26 cellular contexts compared by ENCODE assay signal in genomic region chr9:20398511-20399338, GRCh38.
DNase-seq lines count a peak whose midpoint lies in the region; ATAC-seq and TF ChIP-seq lines count a peak whose summit lies in the region.
"Had no signal": no experiment of that assay in that cellular context is flagged by ENCODE, and none has a peak within 500 bp of the region (broad histone marks: within the 10 kb centered on the region; RNA-seq: fewer than 3 reads in every experiment).

No MANE protein-coding gene starts in this region.

- H3K9ac ChIP-seq in OCI-LY1 (ENCODE audit: low read length), result peak overlapping the region; percentile 30; the same call in 1 of the 2 replicates

- H3K4me3 ChIP-seq in OCI-LY1 (ENCODE audit: low read depth, low read length, poor library complexity, severe bottlenecking), result peak overlapping the region; percentile 8
- H3K4me3 ChIP-seq in transverse colon, result no peak overlapping the region
- H3K4me3 ChIP-seq: dorsolateral prefrontal cortex, GM23338, SK-N-MC, upper lobe of left lung had no signal

- peak overlapping the region; percentile 24 for H3K4me2 ChIP-seq in OCI-LY1 (ENCODE audit: low read length)
- H3K4me2 ChIP-seq: GM23338 had no signal

- H4K20me1 ChIP-seq in OCI-LY1 (ENCODE audit: insufficient read depth, low read length), result no peaks in the 10 kb centered on the region

- H3K27ac Mint-ChIP-seq in CD4-positive, alpha-beta T cell, result peak overlapping the region; percentile 83
- H3K27ac Mint-ChIP-seq: activated CD4-positive, alpha-beta memory T cell treated with anti-CD3 and anti-CD28 coated beads, Interleukin-2, amount 10 ng/mL, durations not matched to agents 7 days and 5 days; GM23338; HFFc6; WTC11 had no signal

- H3K4me1 Mint-ChIP-seq in CD4-positive, alpha-beta T cell (ENCODE audit: low read depth), result peaks cover 89% of the 10 kb centered on the region

- H3K27me3 Mint-ChIP-seq in CD4-positive, alpha-beta T cell, result no peaks in the 10 kb centered on the region
- H3K27me3 Mint-ChIP-seq: activated CD4-positive, alpha-beta memory T cell treated with anti-CD3 and anti-CD28 coated beads, Interleukin-2, amount 10 ng/mL, durations not matched to agents 7 days and 5 days; CD8-positive, alpha-beta memory T cell had no signal

- no peak for TF ChIP-seq CTCF in CD4-positive, alpha-beta T cell (IDR thresholded peaks at IDR 0.05)
- no peak for TF ChIP-seq CTCF in OCI-LY1 (IDR thresholded peaks at IDR 0.05; ENCODE audit: low read length)
- no peak for TF ChIP-seq CTCF in transverse colon (IDR thresholded peaks at IDR 0.05)

- POLR2A ChIA-PET in CD4-positive, alpha-beta T cell (lab: Charles Lee), result interaction anchor here (0.8 to 1.1 kb wide), 2 partner anchors 10 to 27 kb away, joined by 3 to 4 read pairs; no protein-coding TSS in a partner anchor

- no peaks in the 10 kb centered on the region for H3K9me3 Mint-ChIP-seq in CD4-positive, alpha-beta T cell
- H3K9me3 Mint-ChIP-seq: activated CD4-positive, alpha-beta memory T cell treated with anti-CD3 and anti-CD28 coated beads, Interleukin-2, amount 10 ng/mL, durations not matched to agents 7 days and 5 days; CD8-positive, alpha-beta memory T cell; GM23338; HFFc6; WTC11 had no signal

- no peak for DNase-seq in CD4-positive, alpha-beta T cell
- peak; percentile 1 for DNase-seq in DMS79 (lab: John Stamatoyannopoulos, UW)
- DNase-seq in erythroblast (lab: John Stamatoyannopoulos, UW), result peak; percentile 34 to 58
- no peak for DNase-seq in cerebellum (ENCODE audit: low spot score)
- DNase-seq in head of caudate nucleus, result no peak
- DNase-seq in transverse colon, result no peak
- DNase-seq: activated CD4-positive, alpha-beta memory T cell treated with anti-CD3 and anti-CD28 coated beads, Interleukin-2, amount 10 ng/mL, durations not matched to agents 7 days and 5 days; activated gamma-delta T cell treated with Interleukin-2 at 50 U/mL for 16 hours; caudate nucleus; DMS153; dorsolateral prefrontal cortex; GDM1; HFFc6; kidney glomerular epithelial cell; NCI-H1436 treated with DMSO at 0.1 percent for 48 hours; NCI-H526 treated with DMSO at 0.1 percent for 48 hours; occipital lobe; RPMI8226; T-helper 9 cell; upper lobe of left lung had no signal

- no peak for TF ChIP-seq EP300 in transverse colon (IDR thresholded peaks at IDR 0.05; ENCODE audit: low read depth)

- TF ChIP-seq POLR2A in erythroblast (IDR thresholded peaks at IDR 0.05; ENCODE audit: low read length) (no peak), transverse colon (IDR thresholded peaks at IDR 0.05) (no peak)

- WGBS in transverse colon (ENCODE audit: low coverage in 1 of 2), 2 donors, result 70 to 71% methylated on average over 8 of the region's 8 CpGs

- H3K36me3 ChIP-seq in OCI-LY1 (ENCODE audit: insufficient read depth, low read length) (no peaks in the 10 kb centered on the region), transverse colon (no peaks in the 10 kb centered on the region)
- H3K36me3 ChIP-seq: upper lobe of left lung had no signal

- H3K4me3 Mint-ChIP-seq in CD4-positive, alpha-beta T cell, result peak overlapping the region; percentile 47
- H3K4me3 Mint-ChIP-seq: activated CD4-positive, alpha-beta memory T cell treated with anti-CD3 and anti-CD28 coated beads, Interleukin-2, amount 10 ng/mL, durations not matched to agents 7 days and 5 days; GM23338; HFFc6; WTC11 had no signal

- peak; percentile 30 for ATAC-seq in CD4-positive, alpha-beta T cell (ENCODE audit: poor library complexity)
- no peak for ATAC-seq in HG03469 (IDR thresholded peaks at IDR 0.05; ENCODE audit: unreplicated experiment)
- ATAC-seq: WTC11 had no signal

- in situ Hi-C loops in transverse colon (cut with MboI; ENCODE audit: low pct_ligation_motif_present in 1 of 4, low pct_unique_long_range_greater_than_20kb in 1 of 4, low sequenced_read_pairs in 3 of 4), result no loop called here

- CTCF ChIA-PET in CD4-positive, alpha-beta T cell (lab: Charles Lee), result no interaction called here

- peaks cover 50% of the 10 kb centered on the region for H3K36me3 Mint-ChIP-seq in CD4-positive, alpha-beta T cell (ENCODE audit: low read depth)
- H3K36me3 Mint-ChIP-seq: WTC11 had no signal

- H3K79me2 ChIP-seq in OCI-LY1 (ENCODE audit: insufficient read depth, low read length), result no peaks in the 10 kb centered on the region

- H3K9me3 ChIP-seq in CD4-positive, alpha-beta T cell (ENCODE audit: control insufficient read depth, low read length), result no peaks in the 10 kb centered on the region
- H3K9me3 ChIP-seq in OCI-LY1 (ENCODE audit: low read length) (no peaks in the 10 kb centered on the region), transverse colon (no peaks in the 10 kb centered on the region)
- H3K9me3 ChIP-seq: upper lobe of left lung had no signal

- peak overlapping the region; percentile 37; the same call in 1 of the 2 replicates for H2AFZ ChIP-seq in OCI-LY1 (ENCODE audit: low read length)
- H2AFZ ChIP-seq: GM23338 had no signal

- intact Hi-C loops in CD4-positive, alpha-beta T cell (cut with DNase I, micrococcal nuclease), result no loop called here
- intact Hi-C loops in head of caudate nucleus (cut with DNase I) (no loop called here), transverse colon (cut with DNase I; ENCODE audit: low total_unique reads) (no loop called here)

- peak overlapping the region; percentile 21 for H3K27ac ChIP-seq in CD4-positive, alpha-beta T cell (ENCODE audit: low read depth, low read length)
- H3K27ac ChIP-seq in OCI-LY1 (ENCODE audit: low read depth, low read length, poor library complexity, severe bottlenecking) (peak overlapping the region; percentile 84), transverse colon (no peak overlapping the region)
- H3K27ac ChIP-seq: dorsolateral prefrontal cortex, SK-N-MC, upper lobe of left lung had no signal

- peaks cover 57% of the 10 kb centered on the region for H3K4me1 ChIP-seq in OCI-LY1 (ENCODE audit: insufficient read depth, low read length, severe bottlenecking)
- H3K4me1 ChIP-seq in transverse colon, result peaks cover 0 to 18% (median 2%) of the 10 kb centered on the region in 4 donors
- H3K4me1 ChIP-seq: upper lobe of left lung had no signal

- no peaks in the 10 kb centered on the region for H3K27me3 ChIP-seq in CD4-positive, alpha-beta T cell (ENCODE audit: control insufficient read depth, insufficient read depth, low read length)
- H3K27me3 ChIP-seq in OCI-LY1 (ENCODE audit: insufficient read depth, low read length) (no peaks in the 10 kb centered on the region), transverse colon (no peaks in the 10 kb centered on the region)
- H3K27me3 ChIP-seq: dorsolateral prefrontal cortex, upper lobe of left lung had no signal

- H3F3A ChIP-seq in OCI-LY1 (ENCODE audit: insufficient read depth, low read length), result no peaks in the 10 kb centered on the region

- no peaks in the 10 kb centered on the region for H3K9me2 ChIP-seq in OCI-LY1 (ENCODE audit: low read depth, low read length)

Comparison
In these comparisons a context has a peak if more than half of its experiments do, and no peak if none do; other contexts are left out.
1. DNase-seq: peak in DMS79 (single experiment) and erythroblast (2 of 2); none in CD4-positive, alpha-beta T cell (0 of 10), cerebellum (single experiment), head of caudate nucleus (0 of 42) and transverse colon (single experiment).
2. H3K27ac ChIP-seq: peak in CD4-positive, alpha-beta T cell (single experiment) and OCI-LY1 (single experiment); none in transverse colon (0 of 4).